19 cellular contexts compared by ENCODE assay signal in the genomic region with DNA sequence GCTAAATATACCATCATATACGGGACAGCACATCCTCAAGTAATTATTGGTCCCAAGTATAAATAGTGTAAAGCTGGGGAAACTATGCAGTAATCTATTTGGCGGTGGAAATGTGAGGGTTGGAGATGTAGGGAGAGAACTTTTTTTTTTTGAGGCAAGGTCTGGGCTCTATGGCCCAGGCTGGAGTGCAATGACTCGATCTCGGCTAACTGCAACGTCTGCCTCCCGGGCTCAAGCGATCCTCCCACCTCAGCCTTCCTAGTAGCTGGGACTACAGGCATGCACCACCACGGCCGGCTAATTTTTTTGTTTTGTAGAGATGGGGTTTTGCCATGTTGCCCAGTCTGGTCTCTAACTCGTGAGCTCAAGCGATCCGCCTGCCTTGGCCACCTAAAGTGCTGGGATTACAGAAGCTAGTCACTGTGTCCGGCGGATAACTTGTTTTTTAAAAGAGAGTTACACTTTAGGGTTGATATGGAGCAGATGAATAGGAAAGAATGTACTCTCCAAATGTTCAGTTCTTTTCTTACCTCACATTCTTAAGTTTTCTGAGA. TPM values are rescaled to one million over a fixed set of nuclear protein-coding genes. Genes with fewer than 3 reads are reported as not detected.
DNase-seq lines count a peak whose midpoint lies in the region; ATAC-seq and TF ChIP-seq lines count a peak whose summit lies in the region.
"Had no signal": no experiment of that assay in that cellular context is flagged by ENCODE, and none has a peak within 500 bp of the region (broad histone marks: within the 10 kb centered on the region; RNA-seq: fewer than 3 reads in every experiment).

No MANE protein-coding gene starts in this region.

- peak overlapping the region; percentile 98 for H3K4me3 Mint-ChIP-seq in activated CD4-positive, alpha-beta T cell treated with anti-CD3 and anti-CD28 coated beads, Interleukin-2, amount 10 ng/mL, durations not matched to agents 24 days and 14 days
- H3K4me3 Mint-ChIP-seq in activated naive CD8-positive, alpha-beta T cell treated with anti-CD3 and anti-CD28 coated beads, Interleukin-2, amount 10 ng/mL, durations not matched to agents 7 days and 5 days = peak overlapping the region; percentile 97
- peak overlapping the region; percentile 82 to 96 (median 82) for H3K4me3 Mint-ChIP-seq in nephron

- DNase-seq in activated CD4-positive, alpha-beta T cell treated with anti-CD3 and anti-CD28 coated beads, Interleukin-2, amount 10 ng/mL, durations not matched to agents 24 days and 14 days = no peak
- no peak for DNase-seq in activated CD4-positive, alpha-beta T cell treated with anti-CD3 and anti-CD28 coated beads for 4 hours
- DNase-seq in activated naive CD8-positive, alpha-beta T cell treated with anti-CD3 and anti-CD28 coated beads, Interleukin-2, amount 10 ng/mL, durations not matched to agents 7 days and 5 days = no peak
- DNase-seq in NCI-H146 treated with DMSO at 0.1 percent for 48 hours (lab: John Stamatoyannopoulos, UW; ENCODE audit: unreplicated experiment) = no peak
- no peak for DNase-seq in ecto neural progenitor cell (ENCODE audit: low spot score)
- no peak for DNase-seq in SW 1271 (lab: John Stamatoyannopoulos, UW)
- DNase-seq: activated CD4-positive, CD25-positive, alpha-beta regulatory T cell; activated effector memory CD4-positive, alpha-beta T cell treated with Interleukin-2 at 50 U/mL for 16 hours; caudate nucleus; mesenchymal stem cell; NCI-H2107; posterior cingulate gyrus had no signal

- H3K36me3 Mint-ChIP-seq in activated CD4-positive, alpha-beta T cell treated with anti-CD3 and anti-CD28 coated beads, Interleukin-2, amount 10 ng/mL, durations not matched to agents 24 days and 14 days (ENCODE audit: low read depth) = peaks cover 27% of the 10 kb centered on the region
- peaks cover 30% of the 10 kb centered on the region for H3K36me3 Mint-ChIP-seq in activated naive CD8-positive, alpha-beta T cell treated with anti-CD3 and anti-CD28 coated beads, Interleukin-2, amount 10 ng/mL, durations not matched to agents 7 days and 5 days
- peaks cover 29% of the 10 kb centered on the region for H3K36me3 Mint-ChIP-seq in nephron (ENCODE audit: low read depth)

- TF ChIP-seq CTCF in Loucy (conservative IDR thresholded peaks at IDR 0.05; ENCODE audit: low read length) (no peak), nephron (IDR thresholded peaks at IDR 0.05; ENCODE audit: unreplicated experiment in 3 of 3) (no peak)

- no peaks in the 10 kb centered on the region; the same call in 1 of the 2 replicates for H3K36me3 ChIP-seq in Loucy (ENCODE audit: insufficient read depth, low read length)
- H3K36me3 ChIP-seq: thoracic aorta had no signal

- H3K9me2 ChIP-seq in Loucy (replicated peaks; ENCODE audit: low read depth, low read length) = no peaks in the 10 kb centered on the region

- peak overlapping the region; percentile 90 for H3K4me3 ChIP-seq in Loucy (ENCODE audit: low read length, poor library complexity, severe bottlenecking)

- no peaks in the 10 kb centered on the region for H3K27me3 ChIP-seq in Loucy (ENCODE audit: insufficient read depth, low read length, poor library complexity, severe bottlenecking)

- H3K9ac ChIP-seq in Loucy (ENCODE audit: low read depth, low read length, poor library complexity, severe bottlenecking) = peak overlapping the region; percentile 84

- H3K9me3 Mint-ChIP-seq in activated CD4-positive, alpha-beta T cell treated with anti-CD3 and anti-CD28 coated beads, Interleukin-2, amount 10 ng/mL, durations not matched to agents 24 days and 14 days = no peaks in the 10 kb centered on the region
- peaks cover 1% of the 10 kb centered on the region for H3K9me3 Mint-ChIP-seq in activated naive CD8-positive, alpha-beta T cell treated with anti-CD3 and anti-CD28 coated beads, Interleukin-2, amount 10 ng/mL, durations not matched to agents 7 days and 5 days
- no peaks in the 10 kb centered on the region for H3K9me3 Mint-ChIP-seq in nephron

- H3K79me2 ChIP-seq in Loucy (ENCODE audit: insufficient read depth, low read length) = peaks cover 72% of the 10 kb centered on the region

- intact Hi-C loops in activated CD4-positive, alpha-beta T cell treated with anti-CD3 and anti-CD28 coated beads, Interleukin-2, amount 10 ng/mL, durations not matched to agents 24 days and 14 days (cut with micrococcal nuclease) = loop anchor here (2.0 kb wide), 1 partner anchor 25 kb away; no protein-coding TSS in a partner anchor

- no peak for ATAC-seq in activated naive CD8-positive, alpha-beta T cell treated with anti-CD3 and anti-CD28 coated beads, Interleukin-2, amount 10 ng/mL, durations not matched to agents 7 days and 5 days (ENCODE audit: low read depth)
- ATAC-seq: HCT116 had no signal

- peaks cover 16% of the 10 kb centered on the region for H4K20me1 ChIP-seq in Loucy (ENCODE audit: insufficient read depth, low read length, poor library complexity, severe bottlenecking)

- peaks cover 67% of the 10 kb centered on the region for H3K4me1 ChIP-seq in Loucy (ENCODE audit: insufficient read depth, low read length, poor library complexity, severe bottlenecking)

- no peaks in the 10 kb centered on the region for H3K9me3 ChIP-seq in Loucy (ENCODE audit: insufficient read depth, low read depth, low read length)
- H3K9me3 ChIP-seq: thoracic aorta had no signal

- H3K4me1 Mint-ChIP-seq in activated CD4-positive, alpha-beta T cell treated with anti-CD3 and anti-CD28 coated beads, Interleukin-2, amount 10 ng/mL, durations not matched to agents 24 days and 14 days = peaks cover 48% of the 10 kb centered on the region
- peaks cover 42% of the 10 kb centered on the region for H3K4me1 Mint-ChIP-seq in activated naive CD8-positive, alpha-beta T cell treated with anti-CD3 and anti-CD28 coated beads, Interleukin-2, amount 10 ng/mL, durations not matched to agents 7 days and 5 days
- H3K4me1 Mint-ChIP-seq in nephron = peaks cover 38% of the 10 kb centered on the region

- peaks cover 4% of the 10 kb centered on the region; the same call in 1 of the 2 replicates for H3F3A ChIP-seq in Loucy (ENCODE audit: low read depth)

- H3K27me3 Mint-ChIP-seq in activated CD4-positive, alpha-beta T cell treated with anti-CD3 and anti-CD28 coated beads, Interleukin-2, amount 10 ng/mL, durations not matched to agents 24 days and 14 days = no peaks in the 10 kb centered on the region
- no peaks in the 10 kb centered on the region for H3K27me3 Mint-ChIP-seq in activated naive CD8-positive, alpha-beta T cell treated with anti-CD3 and anti-CD28 coated beads, Interleukin-2, amount 10 ng/mL, durations not matched to agents 7 days and 5 days
- H3K27me3 Mint-ChIP-seq in nephron (ENCODE audit: low read depth) = peaks cover 3% of the 10 kb centered on the region

- H3K27ac Mint-ChIP-seq in activated CD4-positive, alpha-beta T cell treated with anti-CD3 and anti-CD28 coated beads, Interleukin-2, amount 10 ng/mL, durations not matched to agents 24 days and 14 days = peak overlapping the region; percentile 71
- H3K27ac Mint-ChIP-seq in activated naive CD8-positive, alpha-beta T cell treated with anti-CD3 and anti-CD28 coated beads, Interleukin-2, amount 10 ng/mL, durations not matched to agents 7 days and 5 days = peak overlapping the region; percentile 70
- H3K27ac Mint-ChIP-seq in nephron = peak overlapping the region in 2 of 3 experiments; percentile 37 to 50

- peak overlapping the region; percentile 86 for H3K4me2 ChIP-seq in Loucy (ENCODE audit: low read depth, low read length, poor library complexity, severe bottlenecking)

- POLR2A ChIA-PET in activated naive CD8-positive, alpha-beta T cell treated with anti-CD3 and anti-CD28 coated beads, Interleukin-2, amount 10 ng/mL, durations not matched to agents 7 days and 5 days (lab: Charles Lee) = interaction anchor here (1.9 to 3.2 kb wide), 2 partner anchors 10 to 106 kb away, joined by 4 to 23 read pairs; a partner anchor contains a TSS

- no peak overlapping the region for H2AFZ ChIP-seq in Loucy (ENCODE audit: low read length)

RNA-seq across cellular contexts. Expression of a gene that starts 1.9 kb away (rescaled TPM):
- 53.9 and 55.8 TPM in 2 replicates for total RNA-seq in activated CD4-positive, alpha-beta T cell treated with anti-CD3 and anti-CD28 coated beads, Interleukin-2, amount 10 ng/mL, durations not matched to agents 24 days and 14 days
- 10 to 100 TPM; 76.7 to 81.6 TPM for total RNA-seq in activated naive CD8-positive, alpha-beta T cell treated with anti-CD3 and anti-CD28 coated beads, Interleukin-2, amount 10 ng/mL, durations not matched to agents 7 days and 5 days

RNA-seq across cellular contexts. Expression of a gene that starts 2.6 kb away (rescaled TPM):
- 33.7 and 34.7 TPM in 2 replicates for total RNA-seq in activated CD4-positive, alpha-beta T cell treated with anti-CD3 and anti-CD28 coated beads, Interleukin-2, amount 10 ng/mL, durations not matched to agents 24 days and 14 days
- 10 to 100 TPM; 18.8 to 20.2 TPM for total RNA-seq in activated naive CD8-positive, alpha-beta T cell treated with anti-CD3 and anti-CD28 coated beads, Interleukin-2, amount 10 ng/mL, durations not matched to agents 7 days and 5 days

RNA-seq across cellular contexts. Expression of a gene that starts 49.6 kb away (rescaled TPM):
- not detected in 2 replicates for total RNA-seq in activated CD4-positive, alpha-beta T cell treated with anti-CD3 and anti-CD28 coated beads, Interleukin-2, amount 10 ng/mL, durations not matched to agents 24 days and 14 days
- not detected for total RNA-seq in activated naive CD8-positive, alpha-beta T cell treated with anti-CD3 and anti-CD28 coated beads, Interleukin-2, amount 10 ng/mL, durations not matched to agents 7 days and 5 days
- total RNA-seq: A673, glomerular endothelial cell, SK-MEL-5, thoracic aorta had no signal

RNA-seq across cellular contexts. Expression of a gene that starts 54.0 kb away (rescaled TPM):
- 14.6 and 15.6 TPM in 2 replicates for total RNA-seq in activated CD4-positive, alpha-beta T cell treated with anti-CD3 and anti-CD28 coated beads, Interleukin-2, amount 10 ng/mL, durations not matched to agents 24 days and 14 days
- 10 to 100 TPM; 16.9 to 19.5 TPM for total RNA-seq in activated naive CD8-positive, alpha-beta T cell treated with anti-CD3 and anti-CD28 coated beads, Interleukin-2, amount 10 ng/mL, durations not matched to agents 7 days and 5 days
